Comparison of ENCODE assay signal across 12 cellular contexts in the genomic region with DNA sequence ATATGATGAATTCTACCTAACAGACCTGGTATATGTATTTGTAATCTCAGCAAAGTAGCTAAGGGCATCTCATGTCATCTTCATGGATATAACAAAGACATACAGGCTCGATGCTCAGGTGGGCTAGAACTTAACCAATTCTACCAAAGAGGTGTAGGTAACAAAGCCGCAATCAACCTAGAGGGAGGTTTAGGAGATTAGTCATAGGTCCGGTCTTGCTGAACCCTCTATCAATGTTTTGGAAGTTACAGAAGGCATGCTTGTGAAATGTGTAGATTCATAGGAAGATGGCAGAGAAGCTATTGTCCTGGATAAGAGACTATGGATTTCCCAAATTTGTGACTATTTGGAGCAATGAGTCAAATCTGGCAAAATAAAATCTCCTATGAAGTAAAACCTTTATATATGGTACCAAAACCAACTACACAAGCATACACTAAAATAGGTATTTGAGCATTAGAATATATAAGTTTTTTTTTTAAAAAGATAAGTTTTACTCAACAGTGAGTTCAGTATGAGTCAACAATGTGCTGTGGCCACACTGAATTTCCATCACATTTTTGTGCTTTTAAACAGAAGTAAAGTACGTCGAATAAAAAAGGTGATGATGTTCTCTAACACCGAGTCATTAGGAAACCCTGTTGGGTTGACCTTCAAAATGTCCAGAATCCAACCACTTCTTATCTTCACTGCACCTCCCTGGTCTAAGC. TPM values are rescaled to one million over a fixed set of nuclear protein-coding genes. Genes with fewer than 3 reads are reported as not detected.
A peak's percentile ranks its signal among the peaks of the same experiment; 100 is the strongest.
DNase-seq lines count a peak whose midpoint lies in the region; ATAC-seq and TF ChIP-seq lines count a peak whose summit lies in the region.
"Had no signal": no experiment of that assay in that cellular context is flagged by ENCODE, and none has a peak within 500 bp of the region (broad histone marks: within the 10 kb centered on the region; RNA-seq: fewer than 3 reads in every experiment).

No MANE protein-coding gene starts in this region.

- no peaks in the 10 kb centered on the region for H3K27me3 Mint-ChIP-seq in activated CD8-positive, alpha-beta memory T cell treated with anti-CD3 and anti-CD28 coated beads, Interleukin-2, amount 10 ng/mL, durations not matched to agents 7 days and 5 days
- no peaks in the 10 kb centered on the region for H3K27me3 Mint-ChIP-seq in T-helper 2 cell treated with Interferon-gamma antibody and Interleukin-4, amounts not matched to agents 5 μg/mL and 100 μg/mL, for 36 hours (ENCODE audit: low read depth)
- H3K27me3 Mint-ChIP-seq in stimulated activated naive CD8-positive, alpha-beta T cell treated with anti-CD3 and anti-CD28 coated beads, Interleukin-15, amount 100 ng/mL, for 72 hours: no peaks in the 10 kb centered on the region

- H3K9me3 Mint-ChIP-seq in activated CD8-positive, alpha-beta memory T cell treated with anti-CD3 and anti-CD28 coated beads, Interleukin-2, amount 10 ng/mL, durations not matched to agents 7 days and 5 days (ENCODE audit: low read depth): no peaks in the 10 kb centered on the region
- no peaks in the 10 kb centered on the region for H3K9me3 Mint-ChIP-seq in T-helper 2 cell treated with Interferon-gamma antibody and Interleukin-4, amounts not matched to agents 5 μg/mL and 100 μg/mL, for 36 hours
- no peaks in the 10 kb centered on the region for H3K9me3 Mint-ChIP-seq in stimulated activated naive CD8-positive, alpha-beta T cell treated with anti-CD3 and anti-CD28 coated beads, Interleukin-15, amount 100 ng/mL, for 72 hours

- peak overlapping the region; percentile 6 for H3K4me3 Mint-ChIP-seq in activated CD8-positive, alpha-beta memory T cell treated with anti-CD3 and anti-CD28 coated beads, Interleukin-2, amount 10 ng/mL, durations not matched to agents 7 days and 5 days
- peak overlapping the region; percentile 11 for H3K4me3 Mint-ChIP-seq in T-helper 2 cell treated with Interferon-gamma antibody and Interleukin-4, amounts not matched to agents 5 μg/mL and 100 μg/mL, for 36 hours
- peak overlapping the region; percentile 11 to 50 for H3K4me3 Mint-ChIP-seq in stimulated activated naive CD8-positive, alpha-beta T cell treated with anti-CD3 and anti-CD28 coated beads, Interleukin-15, amount 100 ng/mL, for 72 hours

- peak overlapping the region; percentile 82 for H3K27ac Mint-ChIP-seq in activated CD8-positive, alpha-beta memory T cell treated with anti-CD3 and anti-CD28 coated beads, Interleukin-2, amount 10 ng/mL, durations not matched to agents 7 days and 5 days
- H3K27ac Mint-ChIP-seq in T-helper 2 cell treated with Interferon-gamma antibody and Interleukin-4, amounts not matched to agents 5 μg/mL and 100 μg/mL, for 36 hours: peak overlapping the region; percentile 54
- H3K27ac Mint-ChIP-seq in stimulated activated naive CD8-positive, alpha-beta T cell treated with anti-CD3 and anti-CD28 coated beads, Interleukin-15, amount 100 ng/mL, for 72 hours: peak overlapping the region; percentile 16 to 96

- peak; percentile 9 for TF ChIP-seq POLR2A in erythroblast (IDR thresholded peaks at IDR 0.05; ENCODE audit: low read length)

- peak; percentile 61 for ATAC-seq in activated CD8-positive, alpha-beta memory T cell treated with anti-CD3 and anti-CD28 coated beads, Interleukin-2, amount 10 ng/mL, durations not matched to agents 7 days and 5 days
- ATAC-seq in stimulated activated naive CD8-positive, alpha-beta T cell treated with anti-CD3 and anti-CD28 coated beads, Interleukin-15, amount 100 ng/mL, for 72 hours: peak; percentile 87
- ATAC-seq in left lobe of liver: no peak
- ATAC-seq: HepG2 had no signal

- peaks cover 54% of the 10 kb centered on the region for H3K4me1 Mint-ChIP-seq in activated CD8-positive, alpha-beta memory T cell treated with anti-CD3 and anti-CD28 coated beads, Interleukin-2, amount 10 ng/mL, durations not matched to agents 7 days and 5 days
- peaks cover 51% of the 10 kb centered on the region for H3K4me1 Mint-ChIP-seq in T-helper 2 cell treated with Interferon-gamma antibody and Interleukin-4, amounts not matched to agents 5 μg/mL and 100 μg/mL, for 36 hours (ENCODE audit: low read depth)
- peaks cover 38% of the 10 kb centered on the region for H3K4me1 Mint-ChIP-seq in stimulated activated naive CD8-positive, alpha-beta T cell treated with anti-CD3 and anti-CD28 coated beads, Interleukin-15, amount 100 ng/mL, for 72 hours

- DNase-seq in activated CD8-positive, alpha-beta memory T cell treated with anti-CD3 and anti-CD28 coated beads, Interleukin-2, amount 10 ng/mL, durations not matched to agents 7 days and 5 days: peak; percentile 52
- DNase-seq in activated CD8-positive, alpha-beta memory T cell treated with anti-CD3 and anti-CD28 coated beads for 24 hours: no peak
- DNase-seq in T-helper 2 cell treated with Interferon-gamma antibody and Interleukin-4, amounts not matched to agents 5 μg/mL and 100 μg/mL, for 36 hours (ENCODE audit: low spot score): peak; percentile 53
- DNase-seq in erythroblast (lab: John Stamatoyannopoulos, UW) (no peak), left lobe of liver (ENCODE audit: low spot score) (no peak), globus pallidus (ENCODE audit: low spot score) (no peak), GM19240 (ENCODE audit: insufficient read length, low spot score) (no peak)
- DNase-seq in stimulated activated naive CD8-positive, alpha-beta T cell treated with anti-CD3 and anti-CD28 coated beads, Interleukin-15, amount 100 ng/mL, for 72 hours: peak in 1 of 2 donors; percentile 36
- DNase-seq: mammary epithelial cell, NCI-H1417, NCI-H524 had no signal

- peaks cover 58% of the 10 kb centered on the region for H3K36me3 Mint-ChIP-seq in activated CD8-positive, alpha-beta memory T cell treated with anti-CD3 and anti-CD28 coated beads, Interleukin-2, amount 10 ng/mL, durations not matched to agents 7 days and 5 days
- peaks cover 49% of the 10 kb centered on the region for H3K36me3 Mint-ChIP-seq in T-helper 2 cell treated with Interferon-gamma antibody and Interleukin-4, amounts not matched to agents 5 μg/mL and 100 μg/mL, for 36 hours (ENCODE audit: low read depth)

- CTCF ChIA-PET in activated CD8-positive, alpha-beta memory T cell treated with anti-CD3 and anti-CD28 coated beads, Interleukin-2, amount 10 ng/mL, durations not matched to agents 7 days and 5 days (lab: Charles Lee): interaction anchor here (1.0 to 4.0 kb wide), 5 partner anchors 8 to 57 kb away, joined by 3 to 36 read pairs (median 10); a partner anchor contains a TSS

RNA-seq across cellular contexts. Expression of a gene that starts 42.7 kb away (rescaled TPM):
- total RNA-seq in activated CD8-positive, alpha-beta memory T cell treated with anti-CD3 and anti-CD28 coated beads, Interleukin-2, amount 10 ng/mL, durations not matched to agents 7 days and 5 days: 1 to 10 TPM in 1 of 2 experiments, under 1 TPM in 1; 0.93 to 2.0 TPM
- total RNA-seq in left lobe of liver: not detected
- total RNA-seq: HepG2 had no signal

RNA-seq across cellular contexts. Expression of a gene that starts 48.8 kb away (rescaled TPM):
- 100 to 1,000 TPM; 111 to 156 TPM for total RNA-seq in activated CD8-positive, alpha-beta memory T cell treated with anti-CD3 and anti-CD28 coated beads, Interleukin-2, amount 10 ng/mL, durations not matched to agents 7 days and 5 days
- total RNA-seq in left lobe of liver: 10.9 TPM

Comparison
In these comparisons a context has a peak if more than half of its experiments do, and no peak if none do; other contexts are left out.
1. DNase-seq: peak in activated CD8-positive, alpha-beta memory T cell treated with anti-CD3 and anti-CD28 coated beads, Interleukin-2, amount 10 ng/mL, durations not matched to agents 7 days and 5 days (single experiment) and T-helper 2 cell treated with Interferon-gamma antibody and Interleukin-4, amounts not matched to agents 5 μg/mL and 100 μg/mL, for 36 hours (single experiment); none in activated CD8-positive, alpha-beta memory T cell treated with anti-CD3 and anti-CD28 coated beads for 24 hours (single experiment), erythroblast (0 of 2), left lobe of liver (single experiment), globus pallidus (single experiment) and GM19240 (single experiment).
2. Peak in every context shown above with its lines, with median percentiles within 50 percentile points of each other: H3K27ac Mint-ChIP-seq and H3K4me3 Mint-ChIP-seq.